Comparison of ENCODE assay signal across 8 cellular contexts in the genomic region with DNA sequence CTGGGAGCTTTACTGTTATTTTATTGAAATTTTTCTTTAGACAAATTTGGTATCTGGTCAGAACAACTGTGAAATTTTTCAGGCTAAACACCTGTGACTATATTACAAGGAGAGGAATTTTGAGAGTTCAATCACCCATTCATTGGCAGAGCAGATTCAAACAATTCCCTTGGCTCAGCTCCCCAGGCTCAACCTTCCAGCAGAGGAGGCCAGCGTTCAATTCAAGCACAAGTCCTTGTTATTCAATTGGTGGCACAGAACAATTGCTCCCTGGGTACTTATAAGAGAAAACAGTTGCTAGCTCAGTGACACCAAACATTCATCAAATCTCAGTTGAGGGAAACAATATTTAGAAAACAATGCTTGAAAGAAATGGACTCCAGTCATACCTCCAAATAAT.
DNase-seq lines count a peak whose midpoint lies in the region; FAIRE-seq and TF ChIP-seq lines count a peak whose summit lies in the region.

No MANE protein-coding gene starts in this region.

- no peak for FAIRE-seq in GM19239 (lab: Jason Lieb, UNC)

- no peaks in the 10 kb centered on the region for H3K27me3 Mint-ChIP-seq in activated CD4-positive, alpha-beta memory T cell treated with anti-CD3 and anti-CD28 coated beads for 36 hours
- no peaks in the 10 kb centered on the region for H3K27me3 Mint-ChIP-seq in activated CD4-positive, alpha-beta memory T cell treated with anti-CD3 and anti-CD28 coated beads, Interleukin-2, amount 10 ng/mL, durations not matched to agents 7 days and 5 days
- H3K27me3 Mint-ChIP-seq in activated T-helper 1 cell treated with anti-CD3 and anti-CD28 coated beads, Interleukin-12 subunit alpha, Interleukin-12 subunit beta, Interleukin-2, Interleukin-4 antibody, amounts not matched to agents 30 ng/mL and 10 ng/mL and 1 ng/mL, durations not matched to agents 14 hours and 24 hours and 36 hours (ENCODE audit: insufficient read depth), result no peaks in the 10 kb centered on the region

- H3K4me3 Mint-ChIP-seq in activated CD4-positive, alpha-beta memory T cell treated with anti-CD3 and anti-CD28 coated beads for 36 hours, result no peak overlapping the region
- H3K4me3 Mint-ChIP-seq in activated CD4-positive, alpha-beta memory T cell treated with anti-CD3 and anti-CD28 coated beads, Interleukin-2, amount 10 ng/mL, durations not matched to agents 7 days and 5 days, result no peak overlapping the region
- no peak overlapping the region for H3K4me3 Mint-ChIP-seq in activated T-helper 1 cell treated with anti-CD3 and anti-CD28 coated beads, Interleukin-12 subunit alpha, Interleukin-12 subunit beta, Interleukin-2, Interleukin-4 antibody, amounts not matched to agents 30 ng/mL and 10 ng/mL and 1 ng/mL, durations not matched to agents 14 hours and 24 hours and 36 hours

- H3K4me1 Mint-ChIP-seq in activated CD4-positive, alpha-beta memory T cell treated with anti-CD3 and anti-CD28 coated beads for 36 hours (ENCODE audit: low read depth), result peaks cover 22% of the 10 kb centered on the region
- peaks cover 31% of the 10 kb centered on the region for H3K4me1 Mint-ChIP-seq in activated CD4-positive, alpha-beta memory T cell treated with anti-CD3 and anti-CD28 coated beads, Interleukin-2, amount 10 ng/mL, durations not matched to agents 7 days and 5 days
- H3K4me1 Mint-ChIP-seq in activated T-helper 1 cell treated with anti-CD3 and anti-CD28 coated beads, Interleukin-12 subunit alpha, Interleukin-12 subunit beta, Interleukin-2, Interleukin-4 antibody, amounts not matched to agents 30 ng/mL and 10 ng/mL and 1 ng/mL, durations not matched to agents 14 hours and 24 hours and 36 hours (ENCODE audit: low read depth), result peaks cover 25% of the 10 kb centered on the region

- DNase-seq in activated CD4-positive, alpha-beta memory T cell treated with anti-CD3 and anti-CD28 coated beads for 36 hours, result peak; percentile 25
- no peak for DNase-seq in activated CD4-positive, alpha-beta memory T cell treated with anti-CD3 and anti-CD28 coated beads, Interleukin-2, amount 10 ng/mL, durations not matched to agents 7 days and 5 days
- DNase-seq in NCI-H345 (lab: John Stamatoyannopoulos, UW), result peak; percentile 67
- DNase-seq in erythroblast (lab: John Stamatoyannopoulos, UW), result peak; percentile 23 to 27
- peak; percentile 67 for DNase-seq in superior temporal gyrus (ENCODE audit: extremely low spot score)
- DNase-seq in GM19239 (ENCODE audit: insufficient read length, low spot score), result no peak
- DNase-seq in activated T-helper 1 cell treated with anti-CD3 and anti-CD28 coated beads, Interleukin-12 subunit alpha, Interleukin-12 subunit beta, Interleukin-2, Interleukin-4 antibody, amounts not matched to agents 30 ng/mL and 10 ng/mL and 1 ng/mL, durations not matched to agents 14 hours and 24 hours and 36 hours (ENCODE audit: low spot score), result no peak
- no peak for DNase-seq in KBM-7

- POLR2A ChIA-PET in activated CD4-positive, alpha-beta memory T cell treated with anti-CD3 and anti-CD28 coated beads for 36 hours (lab: Charles Lee), result no interaction called here
- POLR2A ChIA-PET in activated CD4-positive, alpha-beta memory T cell treated with anti-CD3 and anti-CD28 coated beads, Interleukin-2, amount 10 ng/mL, durations not matched to agents 7 days and 5 days (lab: Charles Lee), result no interaction called here

- CTCF ChIA-PET in activated CD4-positive, alpha-beta memory T cell treated with anti-CD3 and anti-CD28 coated beads for 36 hours (lab: Charles Lee), result interaction anchor here (0.7 to 1.5 kb wide), 2 partner anchors 270 to 731 kb away, joined by 3 to 10 read pairs; no protein-coding TSS in a partner anchor
- CTCF ChIA-PET in activated CD4-positive, alpha-beta memory T cell treated with anti-CD3 and anti-CD28 coated beads, Interleukin-2, amount 10 ng/mL, durations not matched to agents 7 days and 5 days (lab: Charles Lee), result interaction anchor here (0.8 kb wide), 1 partner anchor 269 kb away, joined by 3 read pairs; no protein-coding TSS in a partner anchor

- H3K27ac Mint-ChIP-seq in activated CD4-positive, alpha-beta memory T cell treated with anti-CD3 and anti-CD28 coated beads for 36 hours, result no peak overlapping the region
- H3K27ac Mint-ChIP-seq in activated CD4-positive, alpha-beta memory T cell treated with anti-CD3 and anti-CD28 coated beads, Interleukin-2, amount 10 ng/mL, durations not matched to agents 7 days and 5 days, result no peak overlapping the region
- no peak overlapping the region for H3K27ac Mint-ChIP-seq in activated T-helper 1 cell treated with anti-CD3 and anti-CD28 coated beads, Interleukin-12 subunit alpha, Interleukin-12 subunit beta, Interleukin-2, Interleukin-4 antibody, amounts not matched to agents 30 ng/mL and 10 ng/mL and 1 ng/mL, durations not matched to agents 14 hours and 24 hours and 36 hours

- TF ChIP-seq POLR2A in erythroblast (IDR thresholded peaks at IDR 0.05; ENCODE audit: low read length), result no peak

- intact Hi-C loops in activated CD4-positive, alpha-beta memory T cell treated with anti-CD3 and anti-CD28 coated beads for 36 hours (cut with micrococcal nuclease), result no loop called here
- intact Hi-C loops in activated T-helper 1 cell treated with anti-CD3 and anti-CD28 coated beads, Interleukin-12 subunit alpha, Interleukin-12 subunit beta, Interleukin-2, Interleukin-4 antibody, amounts not matched to agents 30 ng/mL and 10 ng/mL and 1 ng/mL, durations not matched to agents 14 hours and 24 hours and 36 hours (cut with micrococcal nuclease), result no loop called here

- no peaks in the 10 kb centered on the region for H3K9me3 Mint-ChIP-seq in activated CD4-positive, alpha-beta memory T cell treated with anti-CD3 and anti-CD28 coated beads for 36 hours
- no peaks in the 10 kb centered on the region for H3K9me3 Mint-ChIP-seq in activated CD4-positive, alpha-beta memory T cell treated with anti-CD3 and anti-CD28 coated beads, Interleukin-2, amount 10 ng/mL, durations not matched to agents 7 days and 5 days
- H3K9me3 Mint-ChIP-seq in activated T-helper 1 cell treated with anti-CD3 and anti-CD28 coated beads, Interleukin-12 subunit alpha, Interleukin-12 subunit beta, Interleukin-2, Interleukin-4 antibody, amounts not matched to agents 30 ng/mL and 10 ng/mL and 1 ng/mL, durations not matched to agents 14 hours and 24 hours and 36 hours, result no peaks in the 10 kb centered on the region

- in situ Hi-C loops in KBM-7 (cut with MboI; ENCODE audit: low pct_unique_long_range_greater_than_20kb, low sequenced_read_pairs), result loop anchor here (25.0 kb wide), 3 partner anchors 270 to 620 kb away; a partner anchor contains a TSS

- no peaks in the 10 kb centered on the region for H3K36me3 Mint-ChIP-seq in activated CD4-positive, alpha-beta memory T cell treated with anti-CD3 and anti-CD28 coated beads for 36 hours
- H3K36me3 Mint-ChIP-seq in activated CD4-positive, alpha-beta memory T cell treated with anti-CD3 and anti-CD28 coated beads, Interleukin-2, amount 10 ng/mL, durations not matched to agents 7 days and 5 days (ENCODE audit: low read depth), result peaks cover 19% of the 10 kb centered on the region
- H3K36me3 Mint-ChIP-seq in activated T-helper 1 cell treated with anti-CD3 and anti-CD28 coated beads, Interleukin-12 subunit alpha, Interleukin-12 subunit beta, Interleukin-2, Interleukin-4 antibody, amounts not matched to agents 30 ng/mL and 10 ng/mL and 1 ng/mL, durations not matched to agents 14 hours and 24 hours and 36 hours (ENCODE audit: low read depth), result peaks cover 8% of the 10 kb centered on the region

Comparison
In these comparisons a context has a peak if more than half of its experiments do, and no peak if none do; other contexts are left out.
1. DNase-seq: peak in activated CD4-positive, alpha-beta memory T cell treated with anti-CD3 and anti-CD28 coated beads for 36 hours (single experiment), NCI-H345 (single experiment), erythroblast (2 of 2) and superior temporal gyrus (single experiment); none in activated CD4-positive, alpha-beta memory T cell treated with anti-CD3 and anti-CD28 coated beads, Interleukin-2, amount 10 ng/mL, durations not matched to agents 7 days and 5 days (single experiment), GM19239 (single experiment), activated T-helper 1 cell treated with anti-CD3 and anti-CD28 coated beads, Interleukin-12 subunit alpha, Interleukin-12 subunit beta, Interleukin-2, Interleukin-4 antibody, amounts not matched to agents 30 ng/mL and 10 ng/mL and 1 ng/mL, durations not matched to agents 14 hours and 24 hours and 36 hours (single experiment) and KBM-7 (single experiment).